ENCODE assay signal across 1 cellular context in genomic region chr22:31579835-31580242, GRCh38.
TF ChIP-seq lines count a peak whose summit lies in the region.

No MANE protein-coding gene starts in this region.

TF ChIP-seq in HepG2, 621 proteins besides CTCF, POLR2A, EP300 and RAD21 (continued from another document and continues in another):
- TF ChIP-seq ZNF407 (CRISPR knock-in tag; IDR thresholded peaks at IDR 0.05; ENCODE audit: not compliant biosample characterization) (no peak), ZSCAN9 (CRISPR knock-in tag; IDR thresholded peaks at IDR 0.05; ENCODE audit: borderline replicate concordance) (peak; percentile 70; the same call in 1 of the 2 replicates), DNMT3B (CRISPR knock-in tag; conservative IDR thresholded peaks at IDR 0.05) (0 out of 2 replicates have a peak, but pooled peaks have one; percentile 61), ZMYM3 (CRISPR knock-in tag; IDR thresholded peaks at IDR 0.05) (peak; percentile 72), MIXL1 (CRISPR knock-in tag; IDR thresholded peaks at IDR 0.05) (peak; percentile 86), ZBTB26 (CRISPR knock-in tag; IDR thresholded peaks at IDR 0.05; ENCODE audit: borderline replicate concordance) (no peak), TBL1XR1 (IDR thresholded peaks at IDR 0.05; ENCODE audit: borderline replicate concordance, low read length, partially characterized antibody) (peak; percentile 39), KDM4B (CRISPR knock-in tag; IDR thresholded peaks at IDR 0.05) (peak; percentile 47; the same call in 1 of the 2 replicates), FOXA3 (CRISPR knock-in tag; IDR thresholded peaks at IDR 0.05) (peak; percentile 95), HNF4G (IDR thresholded peaks at IDR 0.05; ENCODE audit: borderline replicate concordance, low read depth, low read length) (peak; percentile 39; the same call in 1 of the 2 replicates), HNF4G (CRISPR knock-in tag; IDR thresholded peaks at IDR 0.05; ENCODE audit: borderline replicate concordance, low read depth) (peak; percentile 61; the same call in 1 of the 2 replicates), ZNF792 (CRISPR knock-in tag; IDR thresholded peaks at IDR 0.05) (peak; percentile 81; the same call in 1 of the 2 replicates), FOXC1 (CRISPR knock-in tag; IDR thresholded peaks at IDR 0.05; ENCODE audit: borderline replicate concordance) (no peak), AHDC1 (CRISPR knock-in tag; IDR thresholded peaks at IDR 0.05; ENCODE audit: borderline replicate concordance) (peak; percentile 93), PRMT3 (CRISPR knock-in tag; IDR thresholded peaks at IDR 0.05; ENCODE audit: borderline replicate concordance, low read depth) (no peak), ZSCAN29 (CRISPR knock-in tag; conservative IDR thresholded peaks at IDR 0.05) (peak; percentile 81), ZNF790 (CRISPR knock-in tag; IDR thresholded peaks at IDR 0.05; ENCODE audit: borderline replicate concordance) (no peak), ZKSCAN1 (IDR thresholded peaks at IDR 0.05; ENCODE audit: low read length) (no peak), ZNF362 (CRISPR knock-in tag; IDR thresholded peaks at IDR 0.05; ENCODE audit: borderline replicate concordance) (peak; percentile 86), RNF219 (CRISPR knock-in tag; IDR thresholded peaks at IDR 0.05) (no peak), RXRA (CRISPR knock-in tag; IDR thresholded peaks at IDR 0.05) (peak; percentile 65; the same call in 1 of the 2 replicates), CC2D1A (CRISPR knock-in tag; IDR thresholded peaks at IDR 0.05) (no peak), HMGA1 (CRISPR knock-in tag; conservative IDR thresholded peaks at IDR 0.05) (no peak)
- TF ChIP-seq, protein P1, sequence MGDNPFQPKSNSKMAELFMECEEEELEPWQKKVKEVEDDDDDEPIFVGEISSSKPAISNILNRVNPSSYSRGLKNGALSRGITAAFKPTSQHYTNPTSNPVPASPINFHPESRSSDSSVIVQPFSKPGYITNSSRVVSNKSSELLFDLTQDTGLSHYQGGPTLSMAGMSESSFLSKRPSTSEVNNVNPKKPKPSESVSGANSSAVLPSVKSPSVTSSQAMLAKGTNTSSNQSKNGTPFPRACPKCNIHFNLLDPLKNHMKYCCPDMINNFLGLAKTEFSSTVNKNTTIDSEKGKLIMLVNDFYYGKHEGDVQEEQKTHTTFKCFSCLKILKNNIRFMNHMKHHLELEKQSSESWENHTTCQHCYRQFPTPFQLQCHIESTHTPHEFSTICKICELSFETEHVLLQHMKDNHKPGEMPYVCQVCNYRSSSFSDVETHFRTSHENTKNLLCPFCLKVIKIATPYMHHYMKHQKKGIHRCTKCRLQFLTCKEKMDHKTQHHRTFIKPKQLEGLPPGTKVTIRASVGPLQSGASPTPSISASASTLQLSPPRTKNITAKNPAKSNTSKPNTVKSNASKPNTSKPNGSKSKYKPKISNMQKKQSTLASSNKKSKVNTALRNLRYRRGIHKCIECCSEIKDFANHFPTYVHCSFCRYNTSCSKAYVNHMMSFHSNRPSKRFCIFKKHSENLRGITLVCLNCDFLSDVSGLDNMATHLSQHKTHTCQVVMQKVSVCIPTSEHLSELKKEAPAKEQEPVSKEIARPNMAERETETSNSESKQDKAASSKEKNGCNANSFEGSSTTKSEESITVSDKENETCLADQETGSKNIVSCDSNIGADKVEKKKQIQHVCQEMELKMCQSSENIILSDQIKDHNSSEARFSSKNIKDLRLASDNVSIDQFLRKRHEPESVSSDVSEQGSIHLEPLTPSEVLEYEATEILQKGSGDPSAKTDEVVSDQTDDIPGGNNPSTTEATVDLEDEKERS (CRISPR knock-in tag; IDR thresholded peaks at IDR 0.05), result 0 out of 2 replicates have a peak, but pooled peaks have one; percentile 25
- TF ChIP-seq, protein P2, sequence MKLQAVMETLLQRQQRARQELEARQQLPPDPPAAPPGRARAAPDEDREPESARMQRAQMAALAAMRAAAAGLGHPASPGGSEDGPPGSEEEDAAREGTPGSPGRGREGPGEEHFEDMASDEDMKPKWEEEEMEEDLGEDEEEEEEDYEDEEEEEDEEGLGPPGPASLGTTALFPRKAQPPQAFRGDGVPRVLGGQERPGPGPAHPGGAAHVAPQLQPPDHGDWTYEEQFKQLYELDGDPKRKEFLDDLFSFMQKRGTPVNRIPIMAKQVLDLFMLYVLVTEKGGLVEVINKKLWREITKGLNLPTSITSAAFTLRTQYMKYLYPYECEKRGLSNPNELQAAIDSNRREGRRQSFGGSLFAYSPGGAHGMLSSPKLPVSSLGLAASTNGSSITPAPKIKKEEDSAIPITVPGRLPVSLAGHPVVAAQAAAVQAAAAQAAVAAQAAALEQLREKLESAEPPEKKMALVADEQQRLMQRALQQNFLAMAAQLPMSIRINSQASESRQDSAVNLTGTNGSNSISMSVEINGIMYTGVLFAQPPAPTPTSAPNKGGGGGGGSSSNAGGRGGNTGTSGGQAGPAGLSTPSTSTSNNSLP (IDR thresholded peaks at IDR 0.05; ENCODE audit: low read depth, low read length), result peak; percentile 38; the same call in 1 of the 2 replicates
